ENCODE assay signal across 20 cellular contexts in the genomic region with DNA sequence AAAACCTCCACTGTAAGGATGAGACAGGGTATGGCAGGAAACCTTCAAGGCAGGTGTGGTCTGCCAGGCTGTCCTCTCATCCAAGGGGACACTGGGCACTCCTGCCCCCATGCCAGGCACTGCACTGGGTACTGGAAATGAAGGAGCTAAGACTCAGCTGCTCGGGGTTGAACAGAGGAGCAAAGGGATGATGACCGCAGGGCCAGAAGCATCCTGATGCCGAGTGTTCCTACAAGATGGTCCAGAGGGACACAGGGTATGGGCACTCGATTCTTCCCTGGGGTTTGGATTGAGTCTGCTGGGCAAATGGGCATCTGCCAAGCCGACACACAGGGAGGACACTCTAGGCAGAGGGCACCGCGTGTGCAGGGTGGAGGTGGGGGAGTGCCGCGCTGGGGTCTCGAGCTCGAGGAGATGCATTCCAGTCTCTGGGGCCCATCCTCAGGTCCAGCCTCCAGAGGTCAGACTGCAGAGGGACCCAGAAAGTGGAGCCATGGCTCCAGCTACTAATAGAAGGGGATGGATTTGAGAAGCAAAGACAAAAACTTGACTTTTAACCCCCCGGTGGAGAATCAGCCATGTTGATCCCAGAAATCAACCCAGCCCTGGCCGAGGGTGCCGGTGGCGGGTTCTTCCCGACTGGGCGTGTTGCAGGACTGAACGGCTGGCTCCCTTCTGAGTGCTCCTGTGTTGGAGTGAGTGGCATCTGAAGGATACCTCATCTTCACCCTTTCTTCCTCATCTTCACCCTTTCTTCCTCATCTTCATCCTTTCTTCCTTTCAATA.
DNase-seq lines count a peak whose midpoint lies in the region; ATAC-seq and TF ChIP-seq lines count a peak whose summit lies in the region.
"Had no signal": no experiment of that assay in that cellular context is flagged by ENCODE, and none has a peak within 500 bp of the region (broad histone marks: within the 10 kb centered on the region; RNA-seq: fewer than 3 reads in every experiment).

No MANE protein-coding gene starts in this region.

- TF ChIP-seq RAD21 in IMR-90 (IDR thresholded peaks at IDR 0.05; ENCODE audit: low read length) = no peak

- POLR2A ChIA-PET in IMR-90 (lab: Charles Lee; ENCODE audit: unreplicated experiment) = no interaction called here

- no TSS peak for BruUV-seq in IMR-90 (replicated peaks; lab: Mats Ljungman, UMichigan)

- TF ChIP-seq CTCF in IMR-90 (conservative IDR thresholded peaks at IDR 0.05; ENCODE audit: low read depth, low read length) (no peak), chondrocyte (IDR thresholded peaks at IDR 0.05) (no peak), lower lobe of right lung (IDR thresholded peaks at IDR 0.05) (no peak), psoas muscle (IDR thresholded peaks at IDR 0.05) (no peak), nephron progenitor cell (IDR thresholded peaks at IDR 0.05) (no peak)

- H3K4me1 ChIP-seq in IMR-90 (ENCODE audit: control insufficient read depth, insufficient read depth, low read length) = no peaks in the 10 kb centered on the region
- H3K4me1 ChIP-seq in lower lobe of right lung = no peaks in the 10 kb centered on the region
- H3K4me1 ChIP-seq in psoas muscle = no peaks in the 10 kb centered on the region
- H3K4me1 ChIP-seq: Caco-2 had no signal

- peak overlapping the region; percentile 32 for H2AFZ ChIP-seq in IMR-90 (replicated peaks; ENCODE audit: low read length, poor library complexity)
- H2AFZ ChIP-seq: GM23248 had no signal

- no peak for TF ChIP-seq POLR2A in IMR-90 (IDR thresholded peaks at IDR 0.05; ENCODE audit: low read depth, low read length)

- ATAC-seq in IMR-90 (ENCODE audit: low read depth) (no peak), lower lobe of right lung (no peak), psoas muscle (no peak), HG02571 (IDR thresholded peaks at IDR 0.05; ENCODE audit: unreplicated experiment) (no peak)
- ATAC-seq: CD8-positive, alpha-beta T cell; GM12878 had no signal

- WGBS in IMR-90 (ENCODE audit: extremely low coverage in 2 of 2, insufficient read length in 1 of 2), 2 experiments = 67% methylated on average over 1 of the region's 18 CpGs; no CpG with 5 or more reads in 1 of the 2 experiments
- WGBS in psoas muscle, 3 donors = 85 to 87% (median 86%) methylated on average over 18 of the region's 18 CpGs

- H2BK15ac ChIP-seq in IMR-90 (ENCODE audit: low read depth, low read length) = no peak overlapping the region

- H3K27me3 Mint-ChIP-seq in chondrocyte (ENCODE audit: low read depth) (peaks cover 33% of the 10 kb centered on the region), nephron progenitor cell (ENCODE audit: low read depth, poor library complexity) (peaks cover 10% of the 10 kb centered on the region), immature natural killer cell (ENCODE audit: low read depth in 3 of 3) (peaks cover 0 to 4% (median 0%) of the 10 kb centered on the region in 3 donors)
- H3K27me3 Mint-ChIP-seq: B cell; CD4-positive, CD25-positive, alpha-beta regulatory T cell had no signal

- no peak overlapping the region for H3K23ac ChIP-seq in IMR-90 (ENCODE audit: low read depth, low read length)

- H3K4ac ChIP-seq in IMR-90 (ENCODE audit: low read depth, low read length) = no peak overlapping the region

- H3K36me3 Mint-ChIP-seq in chondrocyte (ENCODE audit: low read depth) (peaks cover 2% of the 10 kb centered on the region), nephron progenitor cell (ENCODE audit: low read depth) (no peaks in the 10 kb centered on the region), immature natural killer cell (peaks cover 0 to 13% (median 0%) of the 10 kb centered on the region in 3 donors)
- H3K36me3 Mint-ChIP-seq: CD4-positive, CD25-positive, alpha-beta regulatory T cell; CD8-positive, alpha-beta T cell had no signal

- H3K18ac ChIP-seq in IMR-90 (ENCODE audit: low read depth, low read length) = no peak overlapping the region

- H3K4me1 Mint-ChIP-seq in chondrocyte (ENCODE audit: low read depth) (no peaks in the 10 kb centered on the region), nephron progenitor cell (peaks cover 5% of the 10 kb centered on the region), immature natural killer cell (no peaks in the 10 kb centered on the region)
- H3K4me1 Mint-ChIP-seq: B cell; CD4-positive, CD25-positive, alpha-beta regulatory T cell had no signal

- H3K27ac Mint-ChIP-seq in chondrocyte (ENCODE audit: unreplicated experiment) = no peak overlapping the region
- no peak overlapping the region for H3K27ac Mint-ChIP-seq in nephron progenitor cell
- H3K27ac Mint-ChIP-seq in immature natural killer cell = peak overlapping the region in 1 of 6 donors; percentile 13
- H3K27ac Mint-ChIP-seq: B cell; CD4-positive, CD25-positive, alpha-beta regulatory T cell; CD8-positive, alpha-beta T cell had no signal

- no peak overlapping the region for H3K4me3 Mint-ChIP-seq in chondrocyte (ENCODE audit: unreplicated experiment)
- H3K4me3 Mint-ChIP-seq in nephron progenitor cell = no peak overlapping the region
- H3K4me3 Mint-ChIP-seq in immature natural killer cell = no peak overlapping the region
- H3K4me3 Mint-ChIP-seq: B cell; CD4-positive, CD25-positive, alpha-beta regulatory T cell; CD8-positive, alpha-beta T cell had no signal

- no peak overlapping the region for H3K4me2 ChIP-seq in IMR-90 (ENCODE audit: low read depth, low read length)
- H3K4me2 ChIP-seq: BLaER1 had no signal

- no peak for DNase-seq in IMR-90
- peak; percentile 63 for DNase-seq in chondrocyte (ENCODE audit: low spot score)
- peak; percentile 20 for DNase-seq in lower lobe of right lung
- DNase-seq in psoas muscle = peak; percentile 1 to 15
- no peak for DNase-seq in nephron progenitor cell
- no peak for DNase-seq in hepatic stellate cell (ENCODE audit: low spot score)
- no peak for DNase-seq in immature natural killer cell
- DNase-seq: Caco-2; CD4-positive, CD25-positive, alpha-beta regulatory T cell; CD8-positive, alpha-beta T cell; DND-41; GDM1; HCEC 1CT had no signal

- no peak overlapping the region for H4K5ac ChIP-seq in IMR-90 (ENCODE audit: low read depth, low read length)

- in situ Hi-C loops in IMR-90 (cut with MboI; ENCODE audit: low sequenced_read_pairs) = no loop called here

- no peaks in the 10 kb centered on the region for H4K20me1 ChIP-seq in IMR-90 (ENCODE audit: insufficient read depth, low read length)
- H4K20me1 ChIP-seq: BLaER1 had no signal

- no peaks in the 10 kb centered on the region for H3K9me1 ChIP-seq in IMR-90 (ENCODE audit: insufficient read depth, low read length)

- H3K9me3 Mint-ChIP-seq in chondrocyte (ENCODE audit: low read depth) = peaks cover 2% of the 10 kb centered on the region
- H3K9me3 Mint-ChIP-seq in nephron progenitor cell = no peaks in the 10 kb centered on the region
- peaks cover 0 to 1% (median 0%) of the 10 kb centered on the region in 6 donors for H3K9me3 Mint-ChIP-seq in immature natural killer cell
- H3K9me3 Mint-ChIP-seq: CD8-positive, alpha-beta T cell had no signal

- H4K91ac ChIP-seq in IMR-90 (ENCODE audit: insufficient read depth, low read depth, low read length) = no peak overlapping the region

- no peak overlapping the region for H2BK5ac ChIP-seq in IMR-90 (ENCODE audit: low read depth, low read length, poor library complexity, severe bottlenecking)

- intact Hi-C loops in IMR-90 (cut with micrococcal nuclease) (no loop called here), lower lobe of right lung (cut with DNase I) (no loop called here), psoas muscle (cut with DNase I) (no loop called here)

- H3K56ac ChIP-seq in IMR-90 (ENCODE audit: extremely low read depth, insufficient read depth, low read length) = no peak overlapping the region

- no peak overlapping the region for H2BK120ac ChIP-seq in IMR-90 (ENCODE audit: low read depth, low read length)

- H3K27me3 ChIP-seq in IMR-90 (ENCODE audit: control insufficient read depth, insufficient read depth, low read length) (peaks cover 44% of the 10 kb centered on the region), lower lobe of right lung (ENCODE audit: low read depth) (no peaks in the 10 kb centered on the region), psoas muscle (ENCODE audit: insufficient read depth in 3 of 3, low read length in 2 of 3) (no peaks in the 10 kb centered on the region)
- H3K27me3 ChIP-seq: BLaER1 had no signal

- CTCF ChIA-PET in IMR-90 (lab: Yijun Ruan, JAX) = no interaction called here

- H2AK9ac ChIP-seq in IMR-90 (replicated peaks; ENCODE audit: low read depth, low read length, poor library complexity) = no peak overlapping the region

- no peak overlapping the region for H2AK5ac ChIP-seq in IMR-90 (ENCODE audit: low read depth, low read length)

- no peaks in the 10 kb centered on the region; the same call in 1 of the 2 replicates for H3K9me3 ChIP-seq in IMR-90 (ENCODE audit: control insufficient read depth, insufficient read depth, low read length)
- no peaks in the 10 kb centered on the region for H3K9me3 ChIP-seq in lower lobe of right lung
- no peaks in the 10 kb centered on the region for H3K9me3 ChIP-seq in psoas muscle
- H3K9me3 ChIP-seq: BLaER1, Caco-2 had no signal

- H3K14ac ChIP-seq in IMR-90 (replicated peaks; ENCODE audit: low read depth, low read length) = no peak overlapping the region

- dilution Hi-C loops in IMR-90 (cut with HindIII; ENCODE audit: low sequenced_read_pairs, unreplicated experiment) = no loop called here

- no peak overlapping the region for H4K8ac ChIP-seq in IMR-90 (ENCODE audit: low read depth in 2 of 2, low read length in 2 of 2)

- H3K9ac ChIP-seq in IMR-90 (ENCODE audit: low read depth, low read length) = no peak overlapping the region
- H3K9ac ChIP-seq: BLaER1, GM23248 had no signal

- H3K79me1 ChIP-seq in IMR-90 (ENCODE audit: low read depth in 1 of 2, low read length in 2 of 2) = no peaks in the 10 kb centered on the region

- no peak overlapping the region for H2BK20ac ChIP-seq in IMR-90 (ENCODE audit: low read depth, low read length)

- no peak overlapping the region for H3K4me3 ChIP-seq in IMR-90 (ENCODE audit: insufficient read depth, low read depth, low read length)
- no peak overlapping the region for H3K4me3 ChIP-seq in lower lobe of right lung
- no peak overlapping the region for H3K4me3 ChIP-seq in psoas muscle
- H3K4me3 ChIP-seq: BLaER1, GM12878, GM23248 had no signal

- H3K27ac ChIP-seq in IMR-90 (ENCODE audit: insufficient read depth, low read length) = no peak overlapping the region
- H3K27ac ChIP-seq in lower lobe of right lung = no peak overlapping the region
- H3K27ac ChIP-seq in psoas muscle = no peak overlapping the region
- H3K27ac ChIP-seq: 22Rv1, BLaER1, C4-2B, GM23248 had no signal

- H3K36me3 ChIP-seq in IMR-90 (ENCODE audit: control insufficient read depth, insufficient read depth, low read length) (no peaks in the 10 kb centered on the region), lower lobe of right lung (no peaks in the 10 kb centered on the region), psoas muscle (ENCODE audit: insufficient read depth in 1 of 2, low read depth in 1 of 2) (no peaks in the 10 kb centered on the region)

TF ChIP-seq in IMR-90, 13 proteins besides CTCF, POLR2A, EP300 and RAD21 (continues in another document):
- no peak for TF ChIP-seq MAFK (IDR thresholded peaks at IDR 0.05; ENCODE audit: low read depth, low read length)
- TF ChIP-seq MAZ (IDR thresholded peaks at IDR 0.05; ENCODE audit: borderline replicate concordance, low read depth, low read length) = no peak
- no peak for TF ChIP-seq MXI1 (IDR thresholded peaks at IDR 0.05; ENCODE audit: borderline replicate concordance, low read depth, low read length)

Comparison
In these comparisons a context has a peak if more than half of its experiments do, and no peak if none do; other contexts are left out.
1. DNase-seq: peak in chondrocyte (single experiment), lower lobe of right lung (single experiment) and psoas muscle (2 of 2); none in IMR-90 (single experiment), nephron progenitor cell (single experiment), hepatic stellate cell (single experiment) and immature natural killer cell (0 of 3).